In the genomic region with DNA sequence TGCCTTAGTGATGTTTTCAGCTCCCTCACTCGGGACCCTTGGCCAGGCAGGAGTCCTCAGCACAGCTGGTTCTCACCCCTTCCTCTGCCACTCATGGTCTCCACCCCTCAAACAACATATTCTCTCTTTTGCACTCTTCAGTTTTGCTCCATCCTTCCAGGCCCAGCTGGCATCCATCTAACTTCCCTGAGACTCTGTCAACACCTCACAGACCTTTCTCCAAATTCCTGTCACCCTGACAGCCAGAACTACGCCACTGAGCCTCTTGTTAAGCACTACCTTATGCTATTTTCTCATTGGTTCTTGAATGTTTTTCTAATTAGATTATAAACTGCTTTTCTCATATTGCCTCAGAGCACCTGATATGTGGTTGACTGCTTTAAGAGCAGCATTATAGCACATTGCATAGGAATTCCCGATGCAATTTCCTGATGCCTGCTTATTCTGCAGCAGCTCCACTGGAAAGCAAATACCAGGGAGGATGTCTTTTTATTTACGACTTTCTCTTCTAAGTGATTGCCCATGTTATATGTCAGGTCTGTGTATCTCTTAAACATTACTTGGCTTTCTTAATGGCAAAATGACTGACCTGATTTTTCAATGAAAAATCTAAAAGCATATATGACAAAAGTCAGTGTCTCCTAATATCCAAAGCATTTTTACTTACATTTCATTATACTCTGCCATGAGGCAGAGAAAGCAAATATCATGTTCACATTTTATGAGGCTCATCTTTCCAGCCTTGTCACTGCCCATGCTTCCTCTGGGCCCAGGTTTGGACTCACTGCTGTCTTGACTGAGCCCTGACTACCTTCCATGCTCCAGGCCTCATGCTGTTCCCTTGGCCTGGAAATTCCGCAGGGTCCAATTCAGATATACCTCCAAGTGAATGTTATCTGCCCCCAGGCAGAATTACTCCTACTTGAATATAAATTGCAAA, we compare ENCODE assay signal across 15 cellular contexts. TPM values are rescaled to one million over a fixed set of nuclear protein-coding genes. Genes with fewer than 3 reads are reported as not detected.
DNase-seq lines count a peak whose midpoint lies in the region; ATAC-seq and TF ChIP-seq lines count a peak whose summit lies in the region.
"Had no signal": no experiment of that assay in that cellular context is flagged by ENCODE, and none has a peak within 500 bp of the region (broad histone marks: within the 10 kb centered on the region; RNA-seq: fewer than 3 reads in every experiment).

No MANE protein-coding gene starts in this region.

- intact Hi-C loops in left cardiac atrium (cut with DNase I) = loop anchor here in 1 of 2 donors (10.0 kb wide), 1 partner anchor 64 kb away; no protein-coding TSS in a partner anchor
- intact Hi-C loops in colonic mucosa (cut with DNase I) = loop anchor here (5.0 kb wide), 1 partner anchor 103 kb away; no protein-coding TSS in a partner anchor
- intact Hi-C loops in Calu3 (cut with micrococcal nuclease; ENCODE audit: unreplicated experiment) = loop anchor here (5.0 kb wide), 1 partner anchor 72 kb away; a partner anchor contains a TSS

- no peaks in the 10 kb centered on the region for H3K9me3 ChIP-seq in cardiac muscle cell (ENCODE audit: low read depth)
- no peaks in the 10 kb centered on the region for H3K9me3 ChIP-seq in colonic mucosa
- H3K9me3 ChIP-seq in mesenchymal stem cell (ENCODE audit: control insufficient read depth, low read length) = no peaks in the 10 kb centered on the region
- H3K9me3 ChIP-seq in T-helper 17 cell (ENCODE audit: control insufficient read depth, low read length, poor library complexity, severe bottlenecking) = no peaks in the 10 kb centered on the region
- H3K9me3 ChIP-seq: SJCRH30 had no signal

- H3K9ac ChIP-seq in colonic mucosa (ENCODE audit: low read depth in 2 of 2, low read length in 2 of 2) (no peak overlapping the region), mesenchymal stem cell (ENCODE audit: low read length) (no peak overlapping the region)

- no peaks in the 10 kb centered on the region for H3K36me3 ChIP-seq in cardiac muscle cell
- no peaks in the 10 kb centered on the region for H3K36me3 ChIP-seq in colonic mucosa
- no peaks in the 10 kb centered on the region for H3K36me3 ChIP-seq in mesenchymal stem cell (ENCODE audit: control insufficient read depth in 1 of 2, insufficient read depth in 2 of 2, low read depth in 1 of 2, low read length in 2 of 2)
- H3K36me3 ChIP-seq: SJCRH30 had no signal

- DNase-seq in cardiac muscle cell (ENCODE audit: low read depth in 1 of 2, low spot score in 1 of 2) = peak in 1 of 2 donors; percentile 69
- no peak for DNase-seq in left cardiac atrium
- DNase-seq in colonic mucosa = peak; percentile 7
- peak; percentile 32 for DNase-seq in mesenchymal stem cell
- DNase-seq in T-helper 17 cell = no peak
- no peak for DNase-seq in NCI-H345 (lab: John Stamatoyannopoulos, UW)
- no peak for DNase-seq in Calu3
- DNase-seq: C1 segment of cervical spinal cord, H9, MM.1S, NCI-H1105, NCI-H1694 treated with DMSO at 0.1 percent for 48 hours, NCI-H510A, SJCRH30 had no signal

- H4K8ac ChIP-seq in mesenchymal stem cell (ENCODE audit: low read length) = no peak overlapping the region

- H3K27ac Mint-ChIP-seq in T-helper 17 cell (no peak overlapping the region), Calu3 (ENCODE audit: unreplicated experiment) (no peak overlapping the region)
- H3K27ac Mint-ChIP-seq: H9 had no signal

- H3K18ac ChIP-seq in mesenchymal stem cell (ENCODE audit: low read depth in 1 of 2, low read length in 2 of 2) = peak overlapping the region in 1 of 2 experiments; percentile 58

- H2BK120ac ChIP-seq in mesenchymal stem cell (ENCODE audit: low read depth, low read length) = no peak overlapping the region

- H3K4me3 Mint-ChIP-seq in T-helper 17 cell (no peak overlapping the region), Calu3 (ENCODE audit: low read depth, unreplicated experiment) (no peak overlapping the region)
- H3K4me3 Mint-ChIP-seq: H9 had no signal

- H3K4me1 ChIP-seq in cardiac muscle cell (ENCODE audit: low read depth) (peaks cover 5% of the 10 kb centered on the region), colonic mucosa (no peaks in the 10 kb centered on the region), mesenchymal stem cell (ENCODE audit: control insufficient read depth, insufficient read depth, low read depth, low read length) (peaks cover 25% of the 10 kb centered on the region)
- H3K4me1 ChIP-seq: SJCRH30 had no signal

- H2BK12ac ChIP-seq in mesenchymal stem cell (ENCODE audit: low read length in 2 of 2) = peak overlapping the region in 1 of 2 experiments; percentile 10

- no peak overlapping the region for H3K4me2 ChIP-seq in mesenchymal stem cell (ENCODE audit: low read length, poor library complexity, severe bottlenecking)

- H3K4ac ChIP-seq in mesenchymal stem cell (ENCODE audit: low read depth in 1 of 2, low read length in 2 of 2) = no peak overlapping the region

- TF ChIP-seq CTCF in cardiac muscle cell (IDR thresholded peaks at IDR 0.05; ENCODE audit: low read depth, low read length) (no peak), colonic mucosa (IDR thresholded peaks at IDR 0.05) (no peak), Calu3 (IDR thresholded peaks at IDR 0.05; ENCODE audit: unreplicated experiment) (no peak)

- H2BK15ac ChIP-seq in mesenchymal stem cell (ENCODE audit: low read depth, poor library complexity, severe bottlenecking) = no peak overlapping the region

- no peak overlapping the region for H3K14ac ChIP-seq in mesenchymal stem cell (ENCODE audit: low read length in 2 of 2)

- no peak overlapping the region for H3K23ac ChIP-seq in mesenchymal stem cell (ENCODE audit: low read length in 2 of 2)

- WGBS in mesenchymal stem cell = 67% methylated on average over 3 of the region's 5 CpGs

- peak overlapping the region; percentile 92 for H2AK5ac ChIP-seq in mesenchymal stem cell (ENCODE audit: low read length, severe bottlenecking)

- H2BK5ac ChIP-seq in mesenchymal stem cell (ENCODE audit: low read depth, low read length, poor library complexity, severe bottlenecking) = peak overlapping the region; percentile 70

- ATAC-seq in left cardiac atrium (no peak), HG03196 (IDR thresholded peaks at IDR 0.05; ENCODE audit: unreplicated experiment) (no peak), T-helper 17 cell (no peak)

- H3K4me1 Mint-ChIP-seq in T-helper 17 cell (peaks cover under 1% of the 10 kb centered on the region), Calu3 (ENCODE audit: low read depth, unreplicated experiment) (peaks cover 34% of the 10 kb centered on the region)

- H3K27me3 ChIP-seq in cardiac muscle cell (no peaks in the 10 kb centered on the region), colonic mucosa (no peaks in the 10 kb centered on the region), mesenchymal stem cell (ENCODE audit: control insufficient read depth in 1 of 2, insufficient read depth in 1 of 2, low read length in 2 of 2) (no peaks in the 10 kb centered on the region)
- H3K27me3 ChIP-seq: SJCRH30 had no signal

- H3K36me3 Mint-ChIP-seq in T-helper 17 cell (ENCODE audit: low read depth) (no peaks in the 10 kb centered on the region), Calu3 (ENCODE audit: insufficient read depth, unreplicated experiment) (no peaks in the 10 kb centered on the region)

- H3K4me3 ChIP-seq in cardiac muscle cell (no peak overlapping the region), colonic mucosa (no peak overlapping the region), mesenchymal stem cell (ENCODE audit: insufficient read depth in 1 of 2, low read depth in 1 of 2, low read length in 2 of 2) (no peak overlapping the region)
- H3K4me3 ChIP-seq: SJCRH30 had no signal

- no TSS peak for BruUV-seq in Calu3 (replicated peaks; lab: Mats Ljungman, UMichigan)

- no peak overlapping the region for H2AFZ ChIP-seq in mesenchymal stem cell (ENCODE audit: low read depth, low read length)

- H3K79me1 ChIP-seq in mesenchymal stem cell (replicated peaks; ENCODE audit: low read length, poor library complexity, severe bottlenecking) = peaks cover 3% of the 10 kb centered on the region

- CTCF ChIA-PET in Calu3 (lab: Charles Lee) = no interaction called here

- H3K27ac ChIP-seq in cardiac muscle cell (peak overlapping the region; percentile 8), colonic mucosa (no peak overlapping the region), mesenchymal stem cell (ENCODE audit: low read length, poor library complexity, severe bottlenecking) (peak overlapping the region; percentile 55)
- H3K27ac ChIP-seq: SJCRH30 had no signal

- peaks cover 2% of the 10 kb centered on the region for H3K9me3 Mint-ChIP-seq in Calu3 (ENCODE audit: low read depth, unreplicated experiment)
- H3K9me3 Mint-ChIP-seq: H9 had no signal

- H4K91ac ChIP-seq in mesenchymal stem cell (ENCODE audit: low read length) = no peak overlapping the region

- H3K27me3 Mint-ChIP-seq in T-helper 17 cell (peaks cover 28% of the 10 kb centered on the region), Calu3 (ENCODE audit: unreplicated experiment) (no peaks in the 10 kb centered on the region)

RNA-seq across cellular contexts. Expression of a gene that starts 12.6 kb away (rescaled TPM):
- 10.7 and 13.5 TPM in 2 replicates for total RNA-seq in cardiac muscle cell
- polyA plus RNA-seq in cardiac muscle cell = 25.0 and 27.8 TPM in 2 replicates
- 10 to 100 TPM; 22.9 to 23.5 TPM for total RNA-seq in left cardiac atrium
- total RNA-seq in colonic mucosa = 10 to 100 TPM; 31.0 to 32.1 TPM
- polyA plus RNA-seq in mesenchymal stem cell (2013, experiment 1 of 2) = 22.5 TPM
- polyA plus RNA-seq in mesenchymal stem cell (2013, experiment 2 of 2) = 22.2 TPM
- 10 to 100 TPM; 20.9 to 21.3 TPM for total RNA-seq in T-helper 17 cell
- 27.0 and 41.9 TPM in 2 replicates for total RNA-seq in Calu3 (2022)

Comparison
In these comparisons a context has a peak if more than half of its experiments do, and no peak if none do; other contexts are left out.
1. DNase-seq: peak in colonic mucosa (single experiment) and mesenchymal stem cell (single experiment); none in left cardiac atrium (single experiment), T-helper 17 cell (0 of 3), NCI-H345 (single experiment) and Calu3 (single experiment).